Comparison of ENCODE assay signal across 8 cellular contexts in the genomic region with DNA sequence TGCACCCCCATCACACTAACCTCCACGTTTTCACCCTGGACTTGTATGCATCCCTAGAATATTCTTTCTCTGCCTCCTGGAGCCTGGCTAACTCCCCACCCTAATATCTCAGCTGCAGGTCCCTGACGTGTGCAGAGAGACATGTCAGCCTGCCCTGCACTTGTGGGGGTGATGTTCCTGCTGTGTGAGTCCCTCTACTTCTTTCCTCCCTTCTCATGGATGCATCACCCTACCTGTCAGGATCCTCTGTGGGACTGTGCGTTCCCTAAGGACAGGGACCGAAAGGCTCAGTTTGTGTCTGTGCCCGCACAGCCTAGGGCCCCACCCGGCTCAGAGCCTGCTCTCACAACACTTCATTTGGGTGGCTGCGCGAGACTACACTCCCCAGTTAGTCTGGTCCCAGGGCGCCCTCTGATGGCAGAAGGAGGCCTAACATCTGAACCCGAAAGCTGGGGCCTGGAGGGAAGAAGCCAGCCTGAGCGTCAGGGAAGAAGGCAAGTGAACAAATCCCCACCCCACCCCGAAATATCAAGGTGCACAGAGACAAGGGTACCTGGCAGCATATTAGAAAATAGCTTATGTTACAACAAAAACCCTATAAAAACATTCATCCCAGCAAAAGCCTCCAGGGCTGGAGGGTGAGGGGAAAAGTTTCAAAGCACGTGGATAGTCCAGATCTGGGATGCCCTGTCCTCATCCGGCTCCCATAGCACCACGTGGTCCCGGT. TPM values are rescaled to one million over a fixed set of nuclear protein-coding genes. Genes with fewer than 3 reads are reported as not detected.
DNase-seq lines count a peak whose midpoint lies in the region; ATAC-seq, FAIRE-seq and TF ChIP-seq lines count a peak whose summit lies in the region.

No MANE protein-coding gene starts in this region.

- no peak overlapping the region for H3K9ac ChIP-seq in HepG2 (ENCODE audit: insufficient read depth, low read depth, low read length)

- H3K4me1 Mint-ChIP-seq in chondrocyte (ENCODE audit: low read depth): peaks cover 5% of the 10 kb centered on the region

- no peak overlapping the region for H3K27ac Mint-ChIP-seq in chondrocyte (ENCODE audit: unreplicated experiment)

- POLR2A ChIA-PET in HepG2 (lab: Yijun Ruan, JAX): interaction anchor here (0.8 to 1.1 kb wide), 3 partner anchors 29 to 152 kb away, joined by 3 to 5 read pairs (median 5); partner anchors contain the start of gene ZNF593

- in situ Hi-C loops in HepG2 (cut with HindIII; ENCODE audit: extremely low pct_ligation_motif_present, low pct_unique_long_range_greater_than_20kb): loop anchor here (5.0 kb wide), 2 partner anchors 39 to 41 kb away; partner anchors contain the start of gene SH3BGRL3

- no peaks in the 10 kb centered on the region for H3K36me3 Mint-ChIP-seq in chondrocyte (ENCODE audit: low read depth)

- no peaks in the 10 kb centered on the region for H3K27me3 ChIP-seq in HepG2 (ENCODE audit: control insufficient read depth in 1 of 2, insufficient read depth in 2 of 2, low read length in 2 of 2)

- peak; percentile 94 for TF ChIP-seq RAD21 in HepG2 (CRISPR knock-in tag; IDR thresholded peaks at IDR 0.05)

- H3K4me3 Mint-ChIP-seq in chondrocyte (ENCODE audit: unreplicated experiment): peak overlapping the region; percentile 42

- no peaks in the 10 kb centered on the region for H4K20me1 ChIP-seq in HepG2 (ENCODE audit: insufficient read depth, low read length)

- WGBS in HepG2 (ENCODE audit: low lambda C conversion rate): 35% methylated on average over 16 of the region's 16 CpGs

- no TSS peak for BruUV-seq in HepG2 (replicated peaks; lab: Mats Ljungman, UMichigan)

- FAIRE-seq in HepG2 (lab: Jason Lieb, UNC): peak; percentile 67

- peak overlapping the region; percentile 18; the same call in 1 of the 2 replicates for H3K4me2 ChIP-seq in HepG2 (ENCODE audit: low read depth, low read length)

- H3K79me2 ChIP-seq in HepG2 (ENCODE audit: insufficient read depth, low read length): no peaks in the 10 kb centered on the region

- no peaks in the 10 kb centered on the region for H3K9me3 ChIP-seq in HepG2 (ENCODE audit: low read length)

- no peak overlapping the region for H2AFZ ChIP-seq in HepG2 (ENCODE audit: low read length)

- H3K4me3 ChIP-seq in HepG2 (replicated peaks in 1 of 3; ENCODE audit: insufficient read depth in 1 of 3, low read depth in 2 of 3, low read length in 3 of 3): no peak overlapping the region; a peak in 1 of 6 replicates

- H3K27ac ChIP-seq in HepG2 (ENCODE audit: extremely low read length, insufficient read depth, low read length): no peak overlapping the region

- TF ChIP-seq CTCF in chondrocyte (IDR thresholded peaks at IDR 0.05): peak; percentile 92
- TF ChIP-seq CTCF in HepG2 (CRISPR knock-in tag; IDR thresholded peaks at IDR 0.05): peak; percentile 96

- H3K4me1 ChIP-seq in HepG2 (ENCODE audit: insufficient read depth, low read length): no peaks in the 10 kb centered on the region

- no peaks in the 10 kb centered on the region for H3K9me3 Mint-ChIP-seq in chondrocyte (ENCODE audit: low read depth)

- no peak for TF ChIP-seq EP300 in HepG2 (IDR thresholded peaks at IDR 0.05; ENCODE audit: low read depth in 2 of 2, low read length in 2 of 2)
- TF ChIP-seq EP300 in HepG2 (CRISPR knock-in tag; IDR thresholded peaks at IDR 0.05; ENCODE audit: borderline replicate concordance): no peak

- CTCF ChIA-PET in HepG2 (lab: Yijun Ruan, JAX; ENCODE audit: low intra/inter-chr PET ratio, low total read pairs): interaction anchor here (1.1 to 2.3 kb wide), 4 partner anchors 36 to 131 kb away, joined by 3 to 26 read pairs (median 16); partner anchors contain the start of gene CATSPER4

- TF ChIP-seq POLR2A in HepG2 (IDR thresholded peaks at IDR 0.05; ENCODE audit: insufficient read depth in 1 of 2, low read depth in 2 of 2, low read length in 2 of 2): no peak

- no peaks in the 10 kb centered on the region for H3K36me3 ChIP-seq in HepG2 (replicated peaks in 1 of 2; ENCODE audit: control insufficient read depth in 1 of 2, insufficient read depth in 2 of 2, low read length in 2 of 2)

- intact Hi-C loops in HepG2 (cut with micrococcal nuclease; ENCODE audit: unreplicated experiment): loop anchor here (1.0 to 2.0 kb wide), 4 partner anchors 36 to 70 kb away; no protein-coding TSS in a partner anchor

- peak; percentile 31 for ATAC-seq in HG02973 (IDR thresholded peaks at IDR 0.05; ENCODE audit: unreplicated experiment)
- ATAC-seq in HepG2: peak; percentile 92
- no peak for ATAC-seq in GM19395 (IDR thresholded peaks at IDR 0.05; ENCODE audit: unreplicated experiment)

- DNase-seq in ELR (ENCODE audit: low read depth): peak; percentile 84
- peak; percentile 36 for DNase-seq in NCI-H526 treated with DMSO at 0.1 percent for 48 hours (lab: John Stamatoyannopoulos, UW)
- peak; percentile 92 to 99 for DNase-seq in activated CD4-positive, alpha-beta T cell treated with anti-CD3 and anti-CD28 coated beads for 4 hours
- DNase-seq in chondrocyte (ENCODE audit: low spot score): peak; percentile 95
- peak; percentile 69 for DNase-seq in HepG2 (ENCODE audit: low spot score)
- DNase-seq in stimulated activated CD4-positive, alpha-beta T cell treated with anti-CD3 and anti-CD28 coated beads, Interleukin-4, amount 100 ng/mL, for 1 hour: peak; percentile 96

- H3K27me3 Mint-ChIP-seq in chondrocyte (ENCODE audit: low read depth): no peaks in the 10 kb centered on the region

RNA-seq across cellular contexts. Expression of gene CD52, which starts 3.7 kb away (rescaled TPM):
- total RNA-seq in chondrocyte (not detected in 3 replicates), HepG2 (2016; rRNA removed; fragmentation: Illumina TruSeq; extraction: Trizol) (not detected in 2 replicates)
- not detected in 2 replicates for total RNA-seq in HepG2 (2016; cell fraction: cytosol; rRNA removed; fragmentation: Illumina TruSeq; extraction: Trizol; ENCODE audit: low read depth)
- not detected in 2 replicates for total RNA-seq in HepG2 (2016; cell fraction: insoluble cytoplasmic fraction; rRNA removed; fragmentation: Illumina TruSeq; extraction: Trizol)
- total RNA-seq in HepG2 (2016; cell fraction: membrane; rRNA removed; fragmentation: Illumina TruSeq; extraction: Trizol): not detected in 2 replicates
- not detected in 2 replicates for total RNA-seq in HepG2 (2016; cell fraction: nucleus; rRNA removed; fragmentation: Illumina TruSeq; extraction: Trizol)
- 0.32 and 0.93 TPM in 2 replicates for polyA plus RNA-seq in HepG2 (2011; rRNA removed)
- 0.81 TPM in 2 replicates for polyA plus RNA-seq in HepG2 (2011; cell fraction: cytosol; rRNA removed)
- polyA plus RNA-seq in HepG2 (2011; cell fraction: nucleus; rRNA removed): not detected in 2 replicates
- not detected in 2 replicates for polyA plus RNA-seq in HepG2 (2012)
- polyA plus RNA-seq in HepG2 (2016; cell fraction: cytosol; fragmentation: Illumina TruSeq; extraction: Trizol; ENCODE audit: low read depth): not detected in 2 replicates
- not detected in 2 replicates for polyA plus RNA-seq in HepG2 (2016; cell fraction: insoluble cytoplasmic fraction; fragmentation: Illumina TruSeq; extraction: Trizol; ENCODE audit: low read depth)
- not detected in 2 replicates for polyA plus RNA-seq in HepG2 (2016; cell fraction: membrane; fragmentation: Illumina TruSeq; extraction: Trizol; ENCODE audit: low read depth)
- polyA plus RNA-seq in HepG2 (2016; cell fraction: nucleus; fragmentation: Illumina TruSeq; extraction: Trizol; ENCODE audit: insufficient read depth, low read depth): not detected in 2 replicates
- polyA minus RNA-seq in HepG2 (2011; rRNA and poly(A)+ RNA removed; ENCODE audit: low replicate concordance): 0.44 and 1.2 TPM in 2 replicates
- not detected in 2 replicates for polyA minus RNA-seq in HepG2 (2011; cell fraction: cytosol; rRNA and poly(A)+ RNA removed)
- polyA minus RNA-seq in HepG2 (2011; cell fraction: nucleus; rRNA and poly(A)+ RNA removed): not detected in 2 replicates

RNA-seq across cellular contexts. Expression of gene UBXN11, which starts 15.0 kb away (rescaled TPM):
- total RNA-seq in chondrocyte: 8.7 to 20.4 TPM (median 8.7 TPM) in 3 replicates
- total RNA-seq in HepG2 (2016; rRNA removed; fragmentation: Illumina TruSeq; extraction: Trizol): 3.2 and 9.3 TPM in 2 replicates
- 4.9 and 5.3 TPM in 2 replicates for total RNA-seq in HepG2 (2016; cell fraction: cytosol; rRNA removed; fragmentation: Illumina TruSeq; extraction: Trizol; ENCODE audit: low read depth)
- total RNA-seq in HepG2 (2016; cell fraction: insoluble cytoplasmic fraction; rRNA removed; fragmentation: Illumina TruSeq; extraction: Trizol): 3.0 and 8.5 TPM in 2 replicates
- total RNA-seq in HepG2 (2016; cell fraction: membrane; rRNA removed; fragmentation: Illumina TruSeq; extraction: Trizol): 4.4 and 5.7 TPM in 2 replicates
- total RNA-seq in HepG2 (2016; cell fraction: nucleus; rRNA removed; fragmentation: Illumina TruSeq; extraction: Trizol): 15.9 and 19.3 TPM in 2 replicates
- 10.3 and 10.4 TPM in 2 replicates for polyA plus RNA-seq in HepG2 (2011; rRNA removed)
- 3.0 and 5.8 TPM in 2 replicates for polyA plus RNA-seq in HepG2 (2011; cell fraction: cytosol; rRNA removed)
- polyA plus RNA-seq in HepG2 (2011; cell fraction: nucleus; rRNA removed): 81.6 and 111 TPM in 2 replicates
- polyA plus RNA-seq in HepG2 (2012): 4.8 and 5.2 TPM in 2 replicates
- 7.2 and 9.0 TPM in 2 replicates for polyA plus RNA-seq in HepG2 (2016; cell fraction: cytosol; fragmentation: Illumina TruSeq; extraction: Trizol; ENCODE audit: low read depth)
- polyA plus RNA-seq in HepG2 (2016; cell fraction: insoluble cytoplasmic fraction; fragmentation: Illumina TruSeq; extraction: Trizol; ENCODE audit: low read depth): 6.4 and 8.0 TPM in 2 replicates
- polyA plus RNA-seq in HepG2 (2016; cell fraction: membrane; fragmentation: Illumina TruSeq; extraction: Trizol; ENCODE audit: low read depth): 8.8 and 9.0 TPM in 2 replicates
- 64.2 and 68.2 TPM in 2 replicates for polyA plus RNA-seq in HepG2 (2016; cell fraction: nucleus; fragmentation: Illumina TruSeq; extraction: Trizol; ENCODE audit: insufficient read depth, low read depth)
- polyA minus RNA-seq in HepG2 (2011; rRNA and poly(A)+ RNA removed; ENCODE audit: low replicate concordance): 4.3 and 43.2 TPM in 2 replicates
- 1.2 and 2.0 TPM in 2 replicates for polyA minus RNA-seq in HepG2 (2011; cell fraction: cytosol; rRNA and poly(A)+ RNA removed)
- 8.6 and 11.5 TPM in 2 replicates for polyA minus RNA-seq in HepG2 (2011; cell fraction: nucleus; rRNA and poly(A)+ RNA removed)

RNA-seq across cellular contexts. Expression of gene CRYBG2, which starts 32.5 kb away (rescaled TPM):
- total RNA-seq in chondrocyte (not detected in 3 replicates), HepG2 (2016; rRNA removed; fragmentation: Illumina TruSeq; extraction: Trizol) (0.39 and 1.3 TPM in 2 replicates)
- total RNA-seq in HepG2 (2016; cell fraction: cytosol; rRNA removed; fragmentation: Illumina TruSeq; extraction: Trizol; ENCODE audit: low read depth): 0.18 TPM in 1 of 2 replicates, not detected in the other
- total RNA-seq in HepG2 (2016; cell fraction: insoluble cytoplasmic fraction; rRNA removed; fragmentation: Illumina TruSeq; extraction: Trizol): 0.86 and 1.1 TPM in 2 replicates
- total RNA-seq in HepG2 (2016; cell fraction: membrane; rRNA removed; fragmentation: Illumina TruSeq; extraction: Trizol): 0.48 and 0.87 TPM in 2 replicates
- total RNA-seq in HepG2 (2016; cell fraction: nucleus; rRNA removed; fragmentation: Illumina TruSeq; extraction: Trizol): 2.3 TPM in 2 replicates
- polyA plus RNA-seq in HepG2 (2011; rRNA removed): 2.9 and 4.7 TPM in 2 replicates
- polyA plus RNA-seq in HepG2 (2011; cell fraction: cytosol; rRNA removed): 2.0 and 2.5 TPM in 2 replicates
- polyA plus RNA-seq in HepG2 (2011; cell fraction: nucleus; rRNA removed): 16.5 and 19.4 TPM in 2 replicates
- polyA plus RNA-seq in HepG2 (2012): 2.7 and 3.8 TPM in 2 replicates
- 0.12 and 0.98 TPM in 2 replicates for polyA plus RNA-seq in HepG2 (2016; cell fraction: cytosol; fragmentation: Illumina TruSeq; extraction: Trizol; ENCODE audit: low read depth)
- 1.7 and 1.8 TPM in 2 replicates for polyA plus RNA-seq in HepG2 (2016; cell fraction: insoluble cytoplasmic fraction; fragmentation: Illumina TruSeq; extraction: Trizol; ENCODE audit: low read depth)
- 0.48 and 0.79 TPM in 2 replicates for polyA plus RNA-seq in HepG2 (2016; cell fraction: membrane; fragmentation: Illumina TruSeq; extraction: Trizol; ENCODE audit: low read depth)
- polyA plus RNA-seq in HepG2 (2016; cell fraction: nucleus; fragmentation: Illumina TruSeq; extraction: Trizol; ENCODE audit: insufficient read depth, low read depth): 3.4 and 8.9 TPM in 2 replicates
- polyA minus RNA-seq in HepG2 (2011; rRNA and poly(A)+ RNA removed; ENCODE audit: low replicate concordance): 3.5 and 7.2 TPM in 2 replicates
- polyA minus RNA-seq in HepG2 (2011; cell fraction: cytosol; rRNA and poly(A)+ RNA removed): 3.4 and 5.1 TPM in 2 replicates
- polyA minus RNA-seq in HepG2 (2011; cell fraction: nucleus; rRNA and poly(A)+ RNA removed): 7.6 and 9.4 TPM in 2 replicates

RNA-seq across cellular contexts. Expression of gene SH3BGRL3, which starts 41.6 kb away (rescaled TPM):
- total RNA-seq in chondrocyte (156 to 175 TPM (median 162 TPM) in 3 replicates), HepG2 (2016; rRNA removed; fragmentation: Illumina TruSeq; extraction: Trizol) (12.2 and 13.4 TPM in 2 replicates)
- total RNA-seq in HepG2 (2016; cell fraction: cytosol; rRNA removed; fragmentation: Illumina TruSeq; extraction: Trizol; ENCODE audit: low read depth): 14.0 and 29.7 TPM in 2 replicates
- total RNA-seq in HepG2 (2016; cell fraction: insoluble cytoplasmic fraction; rRNA removed; fragmentation: Illumina TruSeq; extraction: Trizol): 11.6 and 11.8 TPM in 2 replicates
- total RNA-seq in HepG2 (2016; cell fraction: membrane; rRNA removed; fragmentation: Illumina TruSeq; extraction: Trizol): 15.8 and 28.5 TPM in 2 replicates
- total RNA-seq in HepG2 (2016; cell fraction: nucleus; rRNA removed; fragmentation: Illumina TruSeq; extraction: Trizol): 5.2 and 6.0 TPM in 2 replicates
- polyA plus RNA-seq in HepG2 (2011; rRNA removed): 11.4 and 11.5 TPM in 2 replicates
- polyA plus RNA-seq in HepG2 (2011; cell fraction: cytosol; rRNA removed): 10.4 and 12.2 TPM in 2 replicates
- polyA plus RNA-seq in HepG2 (2011; cell fraction: nucleus; rRNA removed): 7.5 and 8.3 TPM in 2 replicates
- 12.3 and 13.0 TPM in 2 replicates for polyA plus RNA-seq in HepG2 (2012)
- 64.3 and 100 TPM in 2 replicates for polyA plus RNA-seq in HepG2 (2016; cell fraction: cytosol; fragmentation: Illumina TruSeq; extraction: Trizol; ENCODE audit: low read depth)
- 24.8 and 47.8 TPM in 2 replicates for polyA plus RNA-seq in HepG2 (2016; cell fraction: insoluble cytoplasmic fraction; fragmentation: Illumina TruSeq; extraction: Trizol; ENCODE audit: low read depth)
- 72.1 and 88.4 TPM in 2 replicates for polyA plus RNA-seq in HepG2 (2016; cell fraction: membrane; fragmentation: Illumina TruSeq; extraction: Trizol; ENCODE audit: low read depth)
- polyA plus RNA-seq in HepG2 (2016; cell fraction: nucleus; fragmentation: Illumina TruSeq; extraction: Trizol; ENCODE audit: insufficient read depth, low read depth): 16.4 and 20.4 TPM in 2 replicates
- 26.8 and 67.6 TPM in 2 replicates for polyA minus RNA-seq in HepG2 (2011; rRNA and poly(A)+ RNA removed; ENCODE audit: low replicate concordance)
- polyA minus RNA-seq in HepG2 (2011; cell fraction: cytosol; rRNA and poly(A)+ RNA removed): 8.1 and 10.8 TPM in 2 replicates
- polyA minus RNA-seq in HepG2 (2011; cell fraction: nucleus; rRNA and poly(A)+ RNA removed): 8.5 and 9.8 TPM in 2 replicates

RNA-seq across cellular contexts. Expression of gene ZNF683, which starts 51.1 kb away (rescaled TPM):
- total RNA-seq in chondrocyte: not detected in 3 replicates
- not detected in 2 replicates for total RNA-seq in HepG2 (2016; rRNA removed; fragmentation: Illumina TruSeq; extraction: Trizol)
- total RNA-seq in HepG2 (2016; cell fraction: cytosol; rRNA removed; fragmentation: Illumina TruSeq; extraction: Trizol; ENCODE audit: low read depth): not detected in 2 replicates
- total RNA-seq in HepG2 (2016; cell fraction: insoluble cytoplasmic fraction; rRNA removed; fragmentation: Illumina TruSeq; extraction: Trizol): not detected in 2 replicates
- not detected in 2 replicates for total RNA-seq in HepG2 (2016; cell fraction: membrane; rRNA removed; fragmentation: Illumina TruSeq; extraction: Trizol)
- total RNA-seq in HepG2 (2016; cell fraction: nucleus; rRNA removed; fragmentation: Illumina TruSeq; extraction: Trizol): not detected in 2 replicates
- not detected in 2 replicates for polyA plus RNA-seq in HepG2 (2011; rRNA removed)
- polyA plus RNA-seq in HepG2 (2011; cell fraction: cytosol; rRNA removed): not detected in 2 replicates
- polyA plus RNA-seq in HepG2 (2011; cell fraction: nucleus; rRNA removed): not detected in 2 replicates
- polyA plus RNA-seq in HepG2 (2012): not detected in 2 replicates
- polyA plus RNA-seq in HepG2 (2016; cell fraction: cytosol; fragmentation: Illumina TruSeq; extraction: Trizol; ENCODE audit: low read depth): not detected in 2 replicates
- polyA plus RNA-seq in HepG2 (2016; cell fraction: insoluble cytoplasmic fraction; fragmentation: Illumina TruSeq; extraction: Trizol; ENCODE audit: low read depth): not detected in 2 replicates
- not detected in 2 replicates for polyA plus RNA-seq in HepG2 (2016; cell fraction: membrane; fragmentation: Illumina TruSeq; extraction: Trizol; ENCODE audit: low read depth)
- polyA plus RNA-seq in HepG2 (2016; cell fraction: nucleus; fragmentation: Illumina TruSeq; extraction: Trizol; ENCODE audit: insufficient read depth, low read depth): not detected in 2 replicates
- polyA minus RNA-seq in HepG2 (2011; rRNA and poly(A)+ RNA removed; ENCODE audit: low replicate concordance): not detected in 2 replicates
- not detected in 2 replicates for polyA minus RNA-seq in HepG2 (2011; cell fraction: cytosol; rRNA and poly(A)+ RNA removed)
- not detected in 2 replicates for polyA minus RNA-seq in HepG2 (2011; cell fraction: nucleus; rRNA and poly(A)+ RNA removed)

Comparison
In these comparisons a context has a peak if more than half of its experiments do, and no peak if none do; other contexts are left out.
1. DNase-seq: peak in every context shown above with its lines; median percentile 96 in stimulated activated CD4-positive, alpha-beta T cell treated with anti-CD3 and anti-CD28 coated beads, Interleukin-4, amount 100 ng/mL, for 1 hour; 96 in activated CD4-positive, alpha-beta T cell treated with anti-CD3 and anti-CD28 coated beads for 4 hours; 95 in chondrocyte; 84 in ELR; 69 in HepG2; 36 in NCI-H526 treated with DMSO at 0.1 percent for 48 hours.